1 cellular context compared by ENCODE assay signal in the genomic region with DNA sequence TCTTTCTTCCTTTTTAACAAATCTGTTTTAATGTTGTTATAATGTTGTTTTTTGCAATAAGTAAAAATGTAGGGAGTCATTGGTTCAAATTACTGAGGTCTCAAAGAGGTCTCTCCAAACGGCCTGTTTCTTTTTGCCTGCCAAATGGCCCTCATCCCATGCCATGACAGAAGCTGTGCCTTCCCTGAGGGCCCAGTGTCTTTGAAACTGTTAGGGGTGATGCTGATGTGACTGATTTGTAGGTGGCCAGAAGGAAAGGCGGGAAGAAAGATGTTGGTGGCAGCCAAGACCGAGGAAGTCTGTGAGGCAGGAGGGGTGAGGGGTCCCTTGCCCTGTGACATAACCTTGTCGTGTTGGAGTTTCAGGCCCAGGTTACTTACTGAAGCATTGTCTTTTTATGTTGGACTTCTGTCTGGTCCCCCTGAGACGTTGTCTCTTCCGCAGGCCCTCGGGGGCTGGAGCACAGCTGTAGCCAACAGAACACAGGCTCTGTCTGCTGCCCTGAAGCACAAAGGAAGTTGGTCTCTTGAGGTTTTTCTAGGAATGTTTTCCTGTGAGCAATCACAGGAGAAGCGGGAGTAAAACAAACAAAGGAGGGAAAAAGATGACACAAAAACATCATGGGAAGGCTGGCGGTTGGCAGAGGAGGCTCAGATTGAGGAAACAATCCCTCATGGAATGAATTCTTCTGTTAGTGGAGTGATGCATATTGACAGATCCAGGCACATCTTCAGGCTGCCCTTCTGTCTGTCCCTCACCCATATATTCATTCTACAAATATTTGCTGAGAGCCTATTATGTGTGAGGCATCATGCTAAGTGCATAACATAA.
TF ChIP-seq lines count a peak whose summit lies in the region.

No MANE protein-coding gene starts in this region.

TF ChIP-seq in H1, 55 proteins besides CTCF, POLR2A, EP300 and RAD21:
- TF ChIP-seq ASH2L (IDR thresholded peaks at IDR 0.05; ENCODE audit: low read length) (no peak), MAFK (IDR thresholded peaks at IDR 0.05; ENCODE audit: low read depth, low read length) (no peak), CEBPB (IDR thresholded peaks at IDR 0.05; ENCODE audit: low read depth, low read length) (no peak), RFX5 (IDR thresholded peaks at IDR 0.05; ENCODE audit: borderline replicate concordance, low read depth, low read length) (no peak), POU5F1 (IDR thresholded peaks at IDR 0.05; ENCODE audit: low read depth, low read length) (no peak), NANOG (IDR thresholded peaks at IDR 0.05; ENCODE audit: insufficient read depth, low read depth, low read length, poor library complexity, severe bottlenecking) (no peak), SAP30 (IDR thresholded peaks at IDR 0.05; ENCODE audit: insufficient read depth, insufficient replicate concordance, low read length) (no peak), CHD2 (IDR thresholded peaks at IDR 0.05; ENCODE audit: low read length) (no peak), SUZ12 (IDR thresholded peaks at IDR 0.05; ENCODE audit: low read length) (no peak), RNF2 (IDR thresholded peaks at IDR 0.05; ENCODE audit: borderline replicate concordance, low read depth, low read length, missing control alignments, poor library complexity, severe bottlenecking) (no peak), CTBP2 (IDR thresholded peaks at IDR 0.05; ENCODE audit: borderline replicate concordance, insufficient read depth, insufficient read length, low read length) (no peak), JUND (IDR thresholded peaks at IDR 0.05; ENCODE audit: low read length) (no peak), TBP (IDR thresholded peaks at IDR 0.05; ENCODE audit: low read depth, low read length) (no peak), BACH1 (IDR thresholded peaks at IDR 0.05; ENCODE audit: low read length) (no peak), TCF12 (IDR thresholded peaks at IDR 0.05; ENCODE audit: low read depth, low read length) (no peak), NRF1 (IDR thresholded peaks at IDR 0.05; ENCODE audit: low read depth, low read length) (no peak), GABPA (IDR thresholded peaks at IDR 0.05; ENCODE audit: borderline replicate concordance, insufficient read depth, low read length) (no peak)
- TF ChIP-seq, protein P1, sequence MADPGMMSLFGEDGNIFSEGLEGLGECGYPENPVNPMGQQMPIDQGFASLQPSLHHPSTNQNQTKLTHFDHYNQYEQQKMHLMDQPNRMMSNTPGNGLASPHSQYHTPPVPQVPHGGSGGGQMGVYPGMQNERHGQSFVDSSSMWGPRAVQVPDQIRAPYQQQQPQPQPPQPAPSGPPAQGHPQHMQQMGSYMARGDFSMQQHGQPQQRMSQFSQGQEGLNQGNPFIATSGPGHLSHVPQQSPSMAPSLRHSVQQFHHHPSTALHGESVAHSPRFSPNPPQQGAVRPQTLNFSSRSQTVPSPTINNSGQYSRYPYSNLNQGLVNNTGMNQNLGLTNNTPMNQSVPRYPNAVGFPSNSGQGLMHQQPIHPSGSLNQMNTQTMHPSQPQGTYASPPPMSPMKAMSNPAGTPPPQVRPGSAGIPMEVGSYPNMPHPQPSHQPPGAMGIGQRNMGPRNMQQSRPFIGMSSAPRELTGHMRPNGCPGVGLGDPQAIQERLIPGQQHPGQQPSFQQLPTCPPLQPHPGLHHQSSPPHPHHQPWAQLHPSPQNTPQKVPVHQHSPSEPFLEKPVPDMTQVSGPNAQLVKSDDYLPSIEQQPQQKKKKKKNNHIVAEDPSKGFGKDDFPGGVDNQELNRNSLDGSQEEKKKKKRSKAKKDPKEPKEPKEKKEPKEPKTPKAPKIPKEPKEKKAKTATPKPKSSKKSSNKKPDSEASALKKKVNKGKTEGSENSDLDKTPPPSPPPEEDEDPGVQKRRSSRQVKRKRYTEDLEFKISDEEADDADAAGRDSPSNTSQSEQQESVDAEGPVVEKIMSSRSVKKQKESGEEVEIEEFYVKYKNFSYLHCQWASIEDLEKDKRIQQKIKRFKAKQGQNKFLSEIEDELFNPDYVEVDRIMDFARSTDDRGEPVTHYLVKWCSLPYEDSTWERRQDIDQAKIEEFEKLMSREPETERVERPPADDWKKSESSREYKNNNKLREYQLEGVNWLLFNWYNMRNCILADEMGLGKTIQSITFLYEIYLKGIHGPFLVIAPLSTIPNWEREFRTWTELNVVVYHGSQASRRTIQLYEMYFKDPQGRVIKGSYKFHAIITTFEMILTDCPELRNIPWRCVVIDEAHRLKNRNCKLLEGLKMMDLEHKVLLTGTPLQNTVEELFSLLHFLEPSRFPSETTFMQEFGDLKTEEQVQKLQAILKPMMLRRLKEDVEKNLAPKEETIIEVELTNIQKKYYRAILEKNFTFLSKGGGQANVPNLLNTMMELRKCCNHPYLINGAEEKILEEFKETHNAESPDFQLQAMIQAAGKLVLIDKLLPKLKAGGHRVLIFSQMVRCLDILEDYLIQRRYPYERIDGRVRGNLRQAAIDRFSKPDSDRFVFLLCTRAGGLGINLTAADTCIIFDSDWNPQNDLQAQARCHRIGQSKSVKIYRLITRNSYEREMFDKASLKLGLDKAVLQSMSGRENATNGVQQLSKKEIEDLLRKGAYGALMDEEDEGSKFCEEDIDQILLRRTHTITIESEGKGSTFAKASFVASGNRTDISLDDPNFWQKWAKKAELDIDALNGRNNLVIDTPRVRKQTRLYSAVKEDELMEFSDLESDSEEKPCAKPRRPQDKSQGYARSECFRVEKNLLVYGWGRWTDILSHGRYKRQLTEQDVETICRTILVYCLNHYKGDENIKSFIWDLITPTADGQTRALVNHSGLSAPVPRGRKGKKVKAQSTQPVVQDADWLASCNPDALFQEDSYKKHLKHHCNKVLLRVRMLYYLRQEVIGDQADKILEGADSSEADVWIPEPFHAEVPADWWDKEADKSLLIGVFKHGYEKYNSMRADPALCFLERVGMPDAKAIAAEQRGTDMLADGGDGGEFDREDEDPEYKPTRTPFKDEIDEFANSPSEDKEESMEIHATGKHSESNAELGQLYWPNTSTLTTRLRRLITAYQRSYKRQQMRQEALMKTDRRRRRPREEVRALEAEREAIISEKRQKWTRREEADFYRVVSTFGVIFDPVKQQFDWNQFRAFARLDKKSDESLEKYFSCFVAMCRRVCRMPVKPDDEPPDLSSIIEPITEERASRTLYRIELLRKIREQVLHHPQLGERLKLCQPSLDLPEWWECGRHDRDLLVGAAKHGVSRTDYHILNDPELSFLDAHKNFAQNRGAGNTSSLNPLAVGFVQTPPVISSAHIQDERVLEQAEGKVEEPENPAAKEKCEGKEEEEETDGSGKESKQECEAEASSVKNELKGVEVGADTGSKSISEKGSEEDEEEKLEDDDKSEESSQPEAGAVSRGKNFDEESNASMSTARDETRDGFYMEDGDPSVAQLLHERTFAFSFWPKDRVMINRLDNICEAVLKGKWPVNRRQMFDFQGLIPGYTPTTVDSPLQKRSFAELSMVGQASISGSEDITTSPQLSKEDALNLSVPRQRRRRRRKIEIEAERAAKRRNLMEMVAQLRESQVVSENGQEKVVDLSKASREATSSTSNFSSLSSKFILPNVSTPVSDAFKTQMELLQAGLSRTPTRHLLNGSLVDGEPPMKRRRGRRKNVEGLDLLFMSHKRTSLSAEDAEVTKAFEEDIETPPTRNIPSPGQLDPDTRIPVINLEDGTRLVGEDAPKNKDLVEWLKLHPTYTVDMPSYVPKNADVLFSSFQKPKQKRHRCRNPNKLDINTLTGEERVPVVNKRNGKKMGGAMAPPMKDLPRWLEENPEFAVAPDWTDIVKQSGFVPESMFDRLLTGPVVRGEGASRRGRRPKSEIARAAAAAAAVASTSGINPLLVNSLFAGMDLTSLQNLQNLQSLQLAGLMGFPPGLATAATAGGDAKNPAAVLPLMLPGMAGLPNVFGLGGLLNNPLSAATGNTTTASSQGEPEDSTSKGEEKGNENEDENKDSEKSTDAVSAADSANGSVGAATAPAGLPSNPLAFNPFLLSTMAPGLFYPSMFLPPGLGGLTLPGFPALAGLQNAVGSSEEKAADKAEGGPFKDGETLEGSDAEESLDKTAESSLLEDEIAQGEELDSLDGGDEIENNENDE (IDR thresholded peaks at IDR 0.05; ENCODE audit: insufficient replicate concordance, low read length) = no peak
- TF ChIP-seq, protein P2, sequence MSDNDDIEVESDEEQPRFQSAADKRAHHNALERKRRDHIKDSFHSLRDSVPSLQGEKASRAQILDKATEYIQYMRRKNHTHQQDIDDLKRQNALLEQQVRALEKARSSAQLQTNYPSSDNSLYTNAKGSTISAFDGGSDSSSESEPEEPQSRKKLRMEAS (IDR thresholded peaks at IDR 0.05) = no peak
TF ChIP-seq in H1: peak in this region for 0.
